ENCODE assay signal across 36 cellular contexts in the genomic region with DNA sequence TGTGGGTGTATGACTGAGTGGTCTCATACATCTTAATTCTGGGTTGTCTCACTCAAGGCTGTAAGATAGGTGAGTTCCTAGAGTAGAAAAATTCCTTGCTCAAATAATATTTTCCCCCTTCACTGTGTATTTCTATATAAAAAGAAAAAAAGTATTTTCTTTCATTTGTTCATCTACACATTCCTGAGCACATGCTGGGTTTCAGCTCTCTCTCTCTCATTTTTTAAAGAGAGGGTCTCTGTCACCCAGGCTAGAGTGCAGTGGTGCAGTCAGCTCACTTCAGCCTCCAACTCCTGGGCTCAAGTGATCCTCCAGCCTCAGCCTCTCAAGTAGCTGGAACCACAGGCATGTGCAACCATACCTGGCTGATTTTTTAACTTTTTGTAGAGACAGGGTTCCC. TPM values are rescaled to one million over a fixed set of nuclear protein-coding genes. Genes with fewer than 3 reads are reported as not detected.
"Had no signal": no experiment of that assay in that cellular context is flagged by ENCODE, and none has a peak within 500 bp of the region (broad histone marks: within the 10 kb centered on the region; RNA-seq: fewer than 3 reads in every experiment).

No MANE protein-coding gene starts in this region.

- H3K4me2 ChIP-seq: KMS-11 had no signal

- H3K27me3 ChIP-seq: MG63 had no signal

- H3K9me3 ChIP-seq: MG63 had no signal

- H3K9ac ChIP-seq: KMS-11 had no signal

- H3K4me3 ChIP-seq: MG63 had no signal

- DNase-seq: Karpas-422, Kasumi-1, MG63, MM.1S, MV-4-11, NCI-H1048, NCI-H1092, NCI-H1092 treated with DMSO at 0.1 percent for 48 hours, NCI-H1105, NCI-H1105 treated with DMSO at 0.1 percent for 48 hours, NCI-H1417, NCI-H1417 treated with DMSO at 0.1 percent for 48 hours, NCI-H1436, NCI-H1436 treated with DMSO at 0.1 percent for 48 hours, NCI-H146, NCI-H1694, NCI-H1694 treated with DMSO at 0.1 percent for 48 hours, NCI-H187, NCI-H187 treated with DMSO at 0.1 percent for 48 hours, NCI-H1930, NCI-H2029, NCI-H2029 treated with DMSO at 0.1 percent for 48 hours, NCI-H2081, NCI-H2081 treated with DMSO at 0.1 percent for 48 hours, NCI-H2107, NCI-H2171, NCI-H2171 treated with DMSO at 0.1 percent for 48 hours, NCI-H2227 treated with DMSO at 0.1 percent for 48 hours, NCI-H226, NCI-H345, NCI-H446, NCI-H446 treated with DMSO at 0.1 percent for 48 hours, NCI-H510A, NCI-H510A treated with DMSO at 0.1 percent for 48 hours had no signal

- H3K27ac ChIP-seq: KMS-11 had no signal

RNA-seq across cellular contexts. Expression of a gene that starts 54.4 kb away (rescaled TPM):
- total RNA-seq: MCF 10A had no signal
